Comparison of ENCODE assay signal across 8 cellular contexts in genomic region chr7:75866497-75867389, GRCh38. TPM values are rescaled to one million over a fixed set of nuclear protein-coding genes. Genes with fewer than 3 reads are reported as not detected.
DNase-seq lines count a peak whose midpoint lies in the region; ATAC-seq, FAIRE-seq and TF ChIP-seq lines count a peak whose summit lies in the region.

No MANE protein-coding gene starts in this region.

- H3K4me2 ChIP-seq in HCT116 (ENCODE audit: low read length): peak overlapping the region; percentile 56
- H3K4me2 ChIP-seq in endothelial cell of umbilical vein (ENCODE audit: insufficient read depth, low read length): no peak overlapping the region

- H2AFZ ChIP-seq in HCT116 (ENCODE audit: low read depth, low read length, poor library complexity, severe bottlenecking) (peak overlapping the region; percentile 61), endothelial cell of umbilical vein (ENCODE audit: low read depth, low read length) (peak overlapping the region; percentile 3)

- H3K36me3 Mint-ChIP-seq in CD4-positive, alpha-beta memory T cell: no peaks in the 10 kb centered on the region
- H3K36me3 Mint-ChIP-seq in activated CD4-positive, alpha-beta memory T cell treated with anti-CD3 and anti-CD28 coated beads for 36 hours: no peaks in the 10 kb centered on the region
- no peaks in the 10 kb centered on the region for H3K36me3 Mint-ChIP-seq in mesothelial cell of epicardium

- no peaks in the 10 kb centered on the region for H3K9me3 ChIP-seq in CD4-positive, alpha-beta memory T cell (ENCODE audit: control insufficient read depth in 1 of 2, low read length in 2 of 2)
- no peaks in the 10 kb centered on the region for H3K9me3 ChIP-seq in HCT116 (ENCODE audit: control insufficient read depth in 1 of 2, insufficient read depth in 1 of 2, low read depth in 1 of 2, low read length in 2 of 2)
- H3K9me3 ChIP-seq in endothelial cell of umbilical vein (replicated peaks; ENCODE audit: control insufficient read depth, insufficient read depth, low read length): no peaks in the 10 kb centered on the region
- no peaks in the 10 kb centered on the region for H3K9me3 ChIP-seq in tibial artery

- no peak overlapping the region for H3K4me3 ChIP-seq in CD4-positive, alpha-beta memory T cell (ENCODE audit: low read length in 2 of 2)
- H3K4me3 ChIP-seq in HCT116 (replicated peaks in 1 of 2; ENCODE audit: low read depth in 1 of 2, low read length in 2 of 2) (no peak overlapping the region), endothelial cell of umbilical vein (replicated peaks in 1 of 3; ENCODE audit: insufficient read depth in 1 of 3, low read depth in 1 of 3, low read length in 3 of 3) (no peak overlapping the region), tibial artery (no peak overlapping the region)

- no peaks in the 10 kb centered on the region for H3K36me3 ChIP-seq in CD4-positive, alpha-beta memory T cell (ENCODE audit: insufficient read depth, low read length)
- no peaks in the 10 kb centered on the region for H3K36me3 ChIP-seq in HCT116 (ENCODE audit: control insufficient read depth in 1 of 2, insufficient read depth in 2 of 2, low read length in 2 of 2)
- no peaks in the 10 kb centered on the region for H3K36me3 ChIP-seq in endothelial cell of umbilical vein (ENCODE audit: control insufficient read depth in 2 of 2, extremely low read depth in 1 of 2, insufficient read depth in 2 of 2, low read length in 2 of 2)
- no peaks in the 10 kb centered on the region for H3K36me3 ChIP-seq in tibial artery

- FAIRE-seq in endothelial cell of umbilical vein (lab: Jason Lieb, UNC): peak; percentile 58

- no peak overlapping the region for H3K9ac ChIP-seq in HCT116 (ENCODE audit: low read length)
- H3K9ac ChIP-seq in endothelial cell of umbilical vein (replicated peaks; ENCODE audit: extremely low read depth, insufficient read depth, low read length): no peak overlapping the region

- TF ChIP-seq CTCF in HCT116 (IDR thresholded peaks at IDR 0.05 in 2 of 3, conservative IDR thresholded peaks at IDR 0.05 in 1 of 3; ENCODE audit: borderline replicate concordance in 1 of 3, insufficient read depth in 1 of 3, low read depth in 2 of 3, low read length in 2 of 3) (peak; percentile 92 to 98 (median 92)), endothelial cell of umbilical vein (IDR thresholded peaks at IDR 0.05; ENCODE audit: extremely low read depth in 1 of 2, insufficient read depth in 1 of 2, low read depth in 1 of 2, low read length in 2 of 2) (peak; percentile 84 to 95), mesothelial cell of epicardium (IDR thresholded peaks at IDR 0.05; ENCODE audit: unreplicated experiment) (peak; percentile 56), tibial artery (IDR thresholded peaks at IDR 0.05) (peak; percentile 89 to 94)

- ATAC-seq in HCT116: peak; percentile 94
- no peak for ATAC-seq in HG02852 (IDR thresholded peaks at IDR 0.05; ENCODE audit: unreplicated experiment)

- H4K20me1 ChIP-seq in HCT116 (ENCODE audit: insufficient read depth) (no peaks in the 10 kb centered on the region), endothelial cell of umbilical vein (replicated peaks; ENCODE audit: control insufficient read depth, extremely low read depth, insufficient read depth, low read length) (no peaks in the 10 kb centered on the region)

- dilution Hi-C loops in endothelial cell of umbilical vein (cut with MboI; ENCODE audit: extremely low pct_ligation_motif_present, low sequenced_read_pairs): no loop called here

- H3K27ac Mint-ChIP-seq in CD4-positive, alpha-beta memory T cell: no peak overlapping the region
- H3K27ac Mint-ChIP-seq in activated CD4-positive, alpha-beta memory T cell treated with anti-CD3 and anti-CD28 coated beads for 36 hours: no peak overlapping the region
- H3K27ac Mint-ChIP-seq in mesothelial cell of epicardium: no peak overlapping the region

- H3K9me2 ChIP-seq in HCT116 (ENCODE audit: insufficient read depth): no peaks in the 10 kb centered on the region

- H3K27ac ChIP-seq in CD4-positive, alpha-beta memory T cell (ENCODE audit: low read depth, low read length): no peak overlapping the region
- H3K27ac ChIP-seq in HCT116 (ENCODE audit: low read depth, low read length) (no peak overlapping the region), endothelial cell of umbilical vein (ENCODE audit: insufficient read depth, low read depth, low read length) (no peak overlapping the region), tibial artery (no peak overlapping the region)

- H3K4me1 ChIP-seq in CD4-positive, alpha-beta memory T cell (ENCODE audit: insufficient read depth, low read length): no peaks in the 10 kb centered on the region
- H3K4me1 ChIP-seq in HCT116 (ENCODE audit: control insufficient read depth in 1 of 2, insufficient read depth in 2 of 2, low read length in 2 of 2) (peaks cover 0 to 8% of the 10 kb centered on the region in 2 experiments; a peak in 2 of 4 replicates), endothelial cell of umbilical vein (ENCODE audit: control insufficient read depth, extremely low read depth, insufficient read depth, low read length) (no peaks in the 10 kb centered on the region), tibial artery (peaks cover 0 to 7% (median 5%) of the 10 kb centered on the region in 4 donors)

- H3K9me3 Mint-ChIP-seq in CD4-positive, alpha-beta memory T cell: peaks cover 0 to 4% (median 0%) of the 10 kb centered on the region in 8 donors
- no peaks in the 10 kb centered on the region for H3K9me3 Mint-ChIP-seq in activated CD4-positive, alpha-beta memory T cell treated with anti-CD3 and anti-CD28 coated beads for 36 hours
- H3K9me3 Mint-ChIP-seq in mesothelial cell of epicardium: no peaks in the 10 kb centered on the region

- BruUV-seq in HCT116 (replicated peaks; lab: Mats Ljungman, UMichigan) (no TSS peak), endothelial cell of umbilical vein (replicated peaks; lab: Mats Ljungman, UMichigan) (no TSS peak)

- TF ChIP-seq POLR2A in HCT116 (IDR thresholded peaks at IDR 0.05; ENCODE audit: borderline replicate concordance, extremely low read depth, insufficient read depth, insufficient read length) (no peak), endothelial cell of umbilical vein (IDR thresholded peaks at IDR 0.05; ENCODE audit: low read depth, low read length) (no peak)

- no peaks in the 10 kb centered on the region for H3K27me3 ChIP-seq in CD4-positive, alpha-beta memory T cell (ENCODE audit: insufficient read depth, low read length)
- no peaks in the 10 kb centered on the region for H3K27me3 ChIP-seq in HCT116 (ENCODE audit: insufficient read depth, low read length)
- no peaks in the 10 kb centered on the region for H3K27me3 ChIP-seq in endothelial cell of umbilical vein (ENCODE audit: control insufficient read depth in 2 of 2, insufficient read depth in 2 of 2, low read length in 2 of 2)
- peaks cover 0 to 8% of the 10 kb centered on the region in 2 donors for H3K27me3 ChIP-seq in tibial artery

- H3K4me3 Mint-ChIP-seq in CD4-positive, alpha-beta memory T cell: no peak overlapping the region
- no peak overlapping the region for H3K4me3 Mint-ChIP-seq in activated CD4-positive, alpha-beta memory T cell treated with anti-CD3 and anti-CD28 coated beads for 36 hours
- H3K4me3 Mint-ChIP-seq in mesothelial cell of epicardium: no peak overlapping the region

- peaks cover 5 to 10% (median 8%) of the 10 kb centered on the region in 4 donors for H3K4me1 Mint-ChIP-seq in CD4-positive, alpha-beta memory T cell
- H3K4me1 Mint-ChIP-seq in activated CD4-positive, alpha-beta memory T cell treated with anti-CD3 and anti-CD28 coated beads for 36 hours (ENCODE audit: low read depth): peaks cover 22% of the 10 kb centered on the region
- peaks cover 3% of the 10 kb centered on the region for H3K4me1 Mint-ChIP-seq in mesothelial cell of epicardium

- no peaks in the 10 kb centered on the region for H3K9me1 ChIP-seq in endothelial cell of umbilical vein (replicated peaks; ENCODE audit: control insufficient read depth, extremely low read depth, insufficient read depth, low read length)

- peak in 4 of 5 donors; percentile 36 to 44 (median 41) for DNase-seq in CD4-positive, alpha-beta memory T cell
- DNase-seq in HCT116 (ENCODE audit: low read depth, low spot score): peak; percentile 48
- peak; percentile 62 for DNase-seq in NCI-H526 treated with DMSO at 0.1 percent for 48 hours (lab: John Stamatoyannopoulos, UW)
- peak; percentile 64 for DNase-seq in activated CD4-positive, alpha-beta memory T cell treated with anti-CD3 and anti-CD28 coated beads for 36 hours
- peak; percentile 66 for DNase-seq in endothelial cell of umbilical vein (ENCODE audit: low read depth, low spot score)
- DNase-seq in mesothelial cell of epicardium (ENCODE audit: low spot score in 2 of 2, unreplicated experiment in 2 of 2): no peak
- peak; percentile 59 to 74 for DNase-seq in tibial artery

- CTCF ChIA-PET in CD4-positive, alpha-beta memory T cell (lab: Charles Lee; ENCODE audit: partially characterized antibody): interaction anchor here (0.7 to 4.7 kb wide), 11 partner anchors 12 to 425 kb away, joined by 3 to 81 read pairs (median 3); no protein-coding TSS in a partner anchor
- CTCF ChIA-PET in HCT116 (lab: Charles Lee): interaction anchor here (0.6 to 3.6 kb wide), 12 partner anchors 8 to 1799 kb away, joined by 3 to 72 read pairs (median 3); no protein-coding TSS in a partner anchor
- CTCF ChIA-PET in activated CD4-positive, alpha-beta memory T cell treated with anti-CD3 and anti-CD28 coated beads for 36 hours (lab: Charles Lee): interaction anchor here (0.6 to 11.1 kb wide), 14 partner anchors 10 to 447 kb away, joined by 3 to 153 read pairs (median 4); partner anchors contain the start of genes POR and RHBDD2
- CTCF ChIA-PET in endothelial cell of umbilical vein (lab: Charles Lee): interaction anchor here (0.6 to 3.7 kb wide), 30 partner anchors 10 to 396 kb away, joined by 3 to 267 read pairs (median 4); partner anchors contain the start of genes MDH2, POR, RHBDD2 and STYXL1

- intact Hi-C loops in CD4-positive, alpha-beta memory T cell (cut with micrococcal nuclease): loop anchor here (1.0 kb wide), 1 partner anchor 128 kb away; the partner anchor contains the start of gene TMEM120A
- intact Hi-C loops in HCT116 (cut with micrococcal nuclease) (loop anchor here (1.0 to 2.0 kb wide), 2 partner anchors 154 to 264 kb away; no protein-coding TSS in a partner anchor), endothelial cell of umbilical vein (cut with micrococcal nuclease) (loop anchor here (1.0 to 2.0 kb wide), 3 partner anchors 154 to 264 kb away; no protein-coding TSS in a partner anchor), tibial artery (cut with DNase I; ENCODE audit: low total_unique reads) (loop anchor here (2.0 kb wide), 1 partner anchor 154 kb away; no protein-coding TSS in a partner anchor)
- intact Hi-C loops in activated CD4-positive, alpha-beta memory T cell treated with anti-CD3 and anti-CD28 coated beads for 36 hours (cut with micrococcal nuclease): loop anchor here (1.0 kb wide), 1 partner anchor 154 kb away; no protein-coding TSS in a partner anchor

- H3K79me2 ChIP-seq in HCT116 (ENCODE audit: insufficient read depth, low read length): no peaks in the 10 kb centered on the region
- H3K79me2 ChIP-seq in endothelial cell of umbilical vein (ENCODE audit: control insufficient read depth, insufficient read depth, low read length): no peaks in the 10 kb centered on the region

- peak; percentile 99 for TF ChIP-seq RAD21 in HCT116 (IDR thresholded peaks at IDR 0.05; ENCODE audit: low read depth)

- peaks cover 7 to 12% of the 10 kb centered on the region in 2 donors for H3K27me3 Mint-ChIP-seq in CD4-positive, alpha-beta memory T cell
- peaks cover 8% of the 10 kb centered on the region for H3K27me3 Mint-ChIP-seq in activated CD4-positive, alpha-beta memory T cell treated with anti-CD3 and anti-CD28 coated beads for 36 hours
- no peaks in the 10 kb centered on the region for H3K27me3 Mint-ChIP-seq in mesothelial cell of epicardium (ENCODE audit: low read depth)

- RAD21 ChIA-PET in HCT116 (lab: Charles Lee; ENCODE audit: low non-redundant PET in 1 of 2, low total read pairs in 2 of 2, uncharacterized antibody in 2 of 2, unreplicated experiment in 2 of 2): interaction anchor here (1.0 to 1.5 kb wide), 3 partner anchors 63 to 153 kb away, joined by 3 to 22 read pairs (median 16); no protein-coding TSS in a partner anchor

- POLR2A ChIA-PET in CD4-positive, alpha-beta memory T cell (lab: Charles Lee; ENCODE audit: partially characterized antibody): interaction anchor here (1.2 to 1.9 kb wide), 3 partner anchors 12 to 154 kb away, joined by 3 to 8 read pairs (median 4); partner anchors contain the start of gene RHBDD2
- POLR2A ChIA-PET in HCT116 (lab: Charles Lee): interaction anchor here (0.7 to 1.5 kb wide), 3 partner anchors 127 to 153 kb away, joined by 3 to 4 read pairs (median 3); no protein-coding TSS in a partner anchor
- POLR2A ChIA-PET in activated CD4-positive, alpha-beta memory T cell treated with anti-CD3 and anti-CD28 coated beads for 36 hours (lab: Charles Lee): interaction anchor here (0.6 to 1.3 kb wide), 3 partner anchors 105 to 300 kb away, joined by 3 to 4 read pairs (median 3); no protein-coding TSS in a partner anchor
- POLR2A ChIA-PET in endothelial cell of umbilical vein (lab: Charles Lee): no interaction called here

RNA-seq across cellular contexts. Expression of gene RHBDD2, which starts 12.1 kb away (rescaled TPM):
- total RNA-seq in CD4-positive, alpha-beta memory T cell: 10 to 100 TPM; 47.1 to 53.2 TPM
- polyA plus RNA-seq in CD4-positive, alpha-beta memory T cell: 100 to 1,000 TPM; 108 to 119 TPM
- 42.9 TPM for total RNA-seq in HCT116 (2021; ENCODE audit: unreplicated experiment)
- polyA plus RNA-seq in HCT116 (2012): 42.5 and 44.2 TPM in 2 replicates
- 10 to 100 TPM; 30.1 to 31.9 TPM for total RNA-seq in activated CD4-positive, alpha-beta memory T cell treated with anti-CD3 and anti-CD28 coated beads for 36 hours
- total RNA-seq in endothelial cell of umbilical vein: 36.7 and 44.6 TPM in 2 replicates
- 99.2 and 125 TPM in 2 replicates for polyA plus RNA-seq in endothelial cell of umbilical vein
- polyA plus RNA-seq in endothelial cell of umbilical vein (2011; cell fraction: cytosol; rRNA removed): 54.1 and 57.0 TPM in 2 replicates
- polyA plus RNA-seq in endothelial cell of umbilical vein (2011; cell fraction: nucleus; rRNA removed): 31.9 and 45.8 TPM in 2 replicates
- polyA plus RNA-seq in endothelial cell of umbilical vein (2012): 34.4 and 36.8 TPM in 2 replicates
- 34.9 and 37.7 TPM in 2 replicates for polyA minus RNA-seq in endothelial cell of umbilical vein
- polyA minus RNA-seq in endothelial cell of umbilical vein (2011; cell fraction: cytosol; rRNA and poly(A)+ RNA removed): 59.1 TPM
- polyA minus RNA-seq in endothelial cell of umbilical vein (2011; cell fraction: nucleus; rRNA and poly(A)+ RNA removed): 16.7 and 17.2 TPM in 2 replicates
- 52.5 to 54.7 TPM (median 53.7 TPM) in 3 replicates for total RNA-seq in mesothelial cell of epicardium

RNA-seq across cellular contexts. Expression of gene POR, which starts 48.2 kb away (rescaled TPM):
- total RNA-seq in CD4-positive, alpha-beta memory T cell: 10 to 100 TPM; 60.2 to 71.1 TPM
- 10 to 100 TPM; 45.6 to 47.7 TPM for polyA plus RNA-seq in CD4-positive, alpha-beta memory T cell
- total RNA-seq in HCT116 (2021; ENCODE audit: unreplicated experiment): 120 TPM
- polyA plus RNA-seq in HCT116 (2012): 90.7 and 111 TPM in 2 replicates
- total RNA-seq in activated CD4-positive, alpha-beta memory T cell treated with anti-CD3 and anti-CD28 coated beads for 36 hours: 10 to 100 TPM; 28.9 to 35.2 TPM
- 71.9 and 73.6 TPM in 2 replicates for total RNA-seq in endothelial cell of umbilical vein
- 59.5 and 78.2 TPM in 2 replicates for polyA plus RNA-seq in endothelial cell of umbilical vein
- polyA plus RNA-seq in endothelial cell of umbilical vein (2011; cell fraction: cytosol; rRNA removed): 27.8 and 40.3 TPM in 2 replicates
- 70.2 and 87.0 TPM in 2 replicates for polyA plus RNA-seq in endothelial cell of umbilical vein (2011; cell fraction: nucleus; rRNA removed)
- polyA plus RNA-seq in endothelial cell of umbilical vein (2012): 31.9 and 33.9 TPM in 2 replicates
- 39.8 and 57.8 TPM in 2 replicates for polyA minus RNA-seq in endothelial cell of umbilical vein
- polyA minus RNA-seq in endothelial cell of umbilical vein (2011; cell fraction: cytosol; rRNA and poly(A)+ RNA removed): 130 TPM
- polyA minus RNA-seq in endothelial cell of umbilical vein (2011; cell fraction: nucleus; rRNA and poly(A)+ RNA removed): 26.9 and 55.0 TPM in 2 replicates
- 78.5 to 88.6 TPM (median 81.3 TPM) in 3 replicates for total RNA-seq in mesothelial cell of epicardium

RNA-seq across cellular contexts. Expression of gene CCL24, which starts 53.1 kb away (rescaled TPM):
- total RNA-seq in CD4-positive, alpha-beta memory T cell: not detected
- polyA plus RNA-seq in CD4-positive, alpha-beta memory T cell: not detected
- not detected for total RNA-seq in HCT116 (2021; ENCODE audit: unreplicated experiment)
- 0.11 TPM in 1 of 2 replicates, not detected in the other for polyA plus RNA-seq in HCT116 (2012)
- total RNA-seq in activated CD4-positive, alpha-beta memory T cell treated with anti-CD3 and anti-CD28 coated beads for 36 hours: not detected
- not detected in 2 replicates for total RNA-seq in endothelial cell of umbilical vein
- polyA plus RNA-seq in endothelial cell of umbilical vein: not detected in 2 replicates
- polyA plus RNA-seq in endothelial cell of umbilical vein (2011; cell fraction: cytosol; rRNA removed): not detected in 2 replicates
- polyA plus RNA-seq in endothelial cell of umbilical vein (2011; cell fraction: nucleus; rRNA removed): 0.67 TPM in 1 of 2 replicates, not detected in the other
- polyA plus RNA-seq in endothelial cell of umbilical vein (2012): not detected in 2 replicates
- polyA minus RNA-seq in endothelial cell of umbilical vein: not detected in 2 replicates
- polyA minus RNA-seq in endothelial cell of umbilical vein (2011; cell fraction: cytosol; rRNA and poly(A)+ RNA removed): not detected
- not detected in 2 replicates for polyA minus RNA-seq in endothelial cell of umbilical vein (2011; cell fraction: nucleus; rRNA and poly(A)+ RNA removed)
- not detected in 3 replicates for total RNA-seq in mesothelial cell of epicardium

Comparison
In these comparisons a context has a peak if more than half of its experiments do, and no peak if none do; other contexts are left out.
1. DNase-seq: peak in CD4-positive, alpha-beta memory T cell (4 of 5), HCT116 (single experiment), NCI-H526 treated with DMSO at 0.1 percent for 48 hours (single experiment), activated CD4-positive, alpha-beta memory T cell treated with anti-CD3 and anti-CD28 coated beads for 36 hours (single experiment), endothelial cell of umbilical vein (single experiment) and tibial artery (2 of 2); none in mesothelial cell of epicardium (0 of 2).
2. Peak in every context shown above with its lines, with median percentiles within 50 percentile points of each other: CTCF ChIP-seq.